Comparison of ENCODE assay signal across 9 cellular contexts in the genomic region with DNA sequence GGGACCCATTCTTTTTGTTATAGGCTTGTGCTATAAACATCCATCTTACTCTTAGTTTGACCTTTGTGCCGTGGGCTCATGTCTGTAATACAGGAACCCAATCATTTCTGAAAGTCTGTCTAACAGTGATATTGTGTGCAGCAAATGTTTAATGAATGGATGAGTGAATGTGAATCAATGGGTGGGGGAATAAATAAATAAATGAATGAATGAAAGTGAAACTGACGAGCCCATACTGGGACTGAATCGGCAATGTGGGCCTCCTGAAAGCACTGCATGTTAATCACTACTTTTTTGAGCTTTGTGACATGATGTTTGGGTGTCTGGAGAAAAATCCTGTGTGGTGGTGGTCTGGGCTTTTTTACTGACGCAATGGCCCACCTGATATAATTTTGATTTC.
DNase-seq lines count a peak whose midpoint lies in the region; ATAC-seq and TF ChIP-seq lines count a peak whose summit lies in the region.
"Had no signal": no experiment of that assay in that cellular context is flagged by ENCODE, and none has a peak within 500 bp of the region (broad histone marks: within the 10 kb centered on the region; RNA-seq: fewer than 3 reads in every experiment).

No MANE protein-coding gene starts in this region.

- peak overlapping the region; percentile 51 for H3K4me3 Mint-ChIP-seq in stimulated activated effector memory CD8-positive, alpha-beta T cell treated with anti-CD3 and anti-CD28 coated beads, Interleukin-12 subunit alpha, Interleukin-12 subunit beta, amount 100 ng/mL, for 72 hours

- H3K36me3 ChIP-seq in colonic mucosa (no peaks in the 10 kb centered on the region), H7 (replicated peaks; ENCODE audit: control insufficient read depth, insufficient read depth, low read length) (no peaks in the 10 kb centered on the region)

- no peak for TF ChIP-seq CTCF in colonic mucosa (IDR thresholded peaks at IDR 0.05)

- no peaks in the 10 kb centered on the region for H3K4me1 ChIP-seq in colonic mucosa

- peak; percentile 60 for ATAC-seq in HG03354 (IDR thresholded peaks at IDR 0.05; ENCODE audit: poor library complexity, severe bottlenecking, unreplicated experiment)
- ATAC-seq in stimulated activated effector memory CD8-positive, alpha-beta T cell treated with anti-CD3 and anti-CD28 coated beads, Interleukin-12 subunit alpha, Interleukin-12 subunit beta, amount 100 ng/mL, for 72 hours: peak; percentile 84

- H3K4me3 ChIP-seq in colonic mucosa: no peak overlapping the region
- H3K4me3 ChIP-seq in H7 (ENCODE audit: insufficient read depth, low read depth, low read length): no peak overlapping the region

- no peak overlapping the region for H3K27ac ChIP-seq in colonic mucosa

- H3K27me3 ChIP-seq in colonic mucosa: no peaks in the 10 kb centered on the region
- no peaks in the 10 kb centered on the region for H3K27me3 ChIP-seq in H7 (ENCODE audit: control insufficient read depth, insufficient read depth, low read length)

- H3K27ac Mint-ChIP-seq in stimulated activated effector memory CD8-positive, alpha-beta T cell treated with anti-CD3 and anti-CD28 coated beads, Interleukin-12 subunit alpha, Interleukin-12 subunit beta, amount 100 ng/mL, for 72 hours: peak overlapping the region; percentile 63

- DNase-seq in activated T-cell treated with anti-CD3 and anti-CD28 coated beads for 24 hours (ENCODE audit: low read depth) (peak; percentile 32), posterior cingulate gyrus (no peak), colonic mucosa (no peak), H7 (no peak)
- no peak for DNase-seq in activated T-cell treated with anti-CD3 and anti-CD28 coated beads, Interleukin-2, amount 50 U/mL, for 48 hours
- DNase-seq in activated T-helper 9 cell treated with anti-CD3 and anti-CD28 coated beads, Interleukin-2, amount 50 U/mL, for 16 hours (ENCODE audit: low read depth): peak; percentile 34
- no peak for DNase-seq in stimulated activated effector memory CD8-positive, alpha-beta T cell treated with anti-CD3 and anti-CD28 coated beads, Interleukin-12 subunit alpha, Interleukin-12 subunit beta, amount 100 ng/mL, for 72 hours (ENCODE audit: low spot score in 2 of 2)
- DNase-seq: NCI-H1694 had no signal

- H3K9me3 ChIP-seq in colonic mucosa: no peaks in the 10 kb centered on the region

- intact Hi-C loops in posterior cingulate gyrus (cut with DNase I): loop anchor here (5.0 to 10.0 kb wide), 2 partner anchors 91 to 354 kb away; no protein-coding TSS in a partner anchor
- intact Hi-C loops in colonic mucosa (cut with DNase I): loop anchor here (10.0 kb wide), 1 partner anchor 179 kb away; a partner anchor contains a TSS

- H3K36me3 Mint-ChIP-seq in stimulated activated effector memory CD8-positive, alpha-beta T cell treated with anti-CD3 and anti-CD28 coated beads, Interleukin-12 subunit alpha, Interleukin-12 subunit beta, amount 100 ng/mL, for 72 hours: peaks cover 14% of the 10 kb centered on the region

- H3K4me1 Mint-ChIP-seq in stimulated activated effector memory CD8-positive, alpha-beta T cell treated with anti-CD3 and anti-CD28 coated beads, Interleukin-12 subunit alpha, Interleukin-12 subunit beta, amount 100 ng/mL, for 72 hours: peaks cover 52% of the 10 kb centered on the region

- H3K9ac ChIP-seq in colonic mucosa (ENCODE audit: low read depth in 2 of 2, low read length in 2 of 2): no peak overlapping the region

- no peaks in the 10 kb centered on the region for H3K9me3 Mint-ChIP-seq in stimulated activated effector memory CD8-positive, alpha-beta T cell treated with anti-CD3 and anti-CD28 coated beads, Interleukin-12 subunit alpha, Interleukin-12 subunit beta, amount 100 ng/mL, for 72 hours

Comparison
In these comparisons a context has a peak if more than half of its experiments do, and no peak if none do; other contexts are left out.
1. DNase-seq: peak in activated T-cell treated with anti-CD3 and anti-CD28 coated beads for 24 hours (single experiment) and activated T-helper 9 cell treated with anti-CD3 and anti-CD28 coated beads, Interleukin-2, amount 50 U/mL, for 16 hours (single experiment); none in activated T-cell treated with anti-CD3 and anti-CD28 coated beads, Interleukin-2, amount 50 U/mL, for 48 hours (0 of 2), stimulated activated effector memory CD8-positive, alpha-beta T cell treated with anti-CD3 and anti-CD28 coated beads, Interleukin-12 subunit alpha, Interleukin-12 subunit beta, amount 100 ng/mL, for 72 hours (0 of 2), posterior cingulate gyrus (0 of 10), colonic mucosa (single experiment) and H7 (single experiment).